1 cellular context compared by ENCODE assay signal in genomic region chr14:62097824-62098223, GRCh38.
TF ChIP-seq lines count a peak whose summit lies in the region.

No MANE protein-coding gene starts in this region.

TF ChIP-seq in endothelial cell of umbilical vein, 7 proteins besides CTCF, POLR2A, EP300 and RAD21:
- TF ChIP-seq MYC (IDR thresholded peaks at IDR 0.05; ENCODE audit: low read depth, low read length) (no peak), EZH2 (IDR thresholded peaks at IDR 0.05; ENCODE audit: borderline replicate concordance, low read depth, low read length, severe bottlenecking) (no peak), JUN (IDR thresholded peaks at IDR 0.05; ENCODE audit: borderline replicate concordance, insufficient read depth, insufficient read length, low read depth) (no peak), MAX (IDR thresholded peaks at IDR 0.05; ENCODE audit: insufficient read depth, insufficient read length) (no peak), FOS (IDR thresholded peaks at IDR 0.05; ENCODE audit: borderline replicate concordance, insufficient read depth, low read length) (no peak), POLR2AphosphoS5 (IDR thresholded peaks at IDR 0.05; ENCODE audit: insufficient read depth, low read depth, low read length) (no peak), GATA2 (IDR thresholded peaks at IDR 0.05; ENCODE audit: insufficient read depth, insufficient read length, low read depth, low read length) (no peak)
